ENCODE assay signal across 1 cellular context in the genomic region with DNA sequence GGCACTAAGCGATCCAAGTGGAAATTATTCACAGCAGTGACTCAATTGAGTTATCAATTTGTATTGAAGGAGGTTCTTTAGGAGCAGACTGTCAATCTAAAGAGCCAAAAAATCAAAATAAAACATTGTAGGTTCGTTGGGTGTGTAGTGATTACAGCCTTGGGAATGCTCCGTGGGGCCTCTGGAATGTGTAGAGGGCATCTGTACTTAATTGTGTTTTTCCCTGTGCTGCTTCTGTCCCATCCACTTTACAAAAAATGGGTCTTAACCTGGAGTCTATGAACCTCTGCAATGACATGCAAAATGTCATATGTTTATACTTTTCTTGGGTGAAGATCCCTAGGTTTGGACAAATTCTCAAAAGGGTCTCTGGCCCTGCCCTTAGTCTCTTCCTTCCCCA.
TF ChIP-seq lines count a peak whose summit lies in the region.

No MANE protein-coding gene starts in this region.

TF ChIP-seq in SK-N-SH, 30 proteins besides CTCF, POLR2A, EP300 and RAD21 (continued from another document):
- TF ChIP-seq, protein P1, sequence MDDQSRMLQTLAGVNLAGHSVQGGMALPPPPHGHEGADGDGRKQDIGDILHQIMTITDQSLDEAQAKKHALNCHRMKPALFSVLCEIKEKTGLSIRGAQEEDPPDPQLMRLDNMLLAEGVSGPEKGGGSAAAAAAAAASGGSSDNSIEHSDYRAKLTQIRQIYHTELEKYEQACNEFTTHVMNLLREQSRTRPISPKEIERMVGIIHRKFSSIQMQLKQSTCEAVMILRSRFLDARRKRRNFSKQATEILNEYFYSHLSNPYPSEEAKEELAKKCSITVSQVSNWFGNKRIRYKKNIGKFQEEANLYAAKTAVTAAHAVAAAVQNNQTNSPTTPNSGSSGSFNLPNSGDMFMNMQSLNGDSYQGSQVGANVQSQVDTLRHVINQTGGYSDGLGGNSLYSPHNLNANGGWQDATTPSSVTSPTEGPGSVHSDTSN (IDR thresholded peaks at IDR 0.05) = peak; percentile 39; the same call in 1 of the 2 replicates
- peak; percentile 68 for TF ChIP-seq TCF12 (IDR thresholded peaks at IDR 0.05)
- TF ChIP-seq JUND (IDR thresholded peaks at IDR 0.05) = 0 out of 2 replicates have a peak, but pooled peaks have one; percentile 30
- TF ChIP-seq FOSL2 (IDR thresholded peaks at IDR 0.05; ENCODE audit: borderline replicate concordance, low read depth) = peak; percentile 41; the same call in 1 of the 2 replicates
- no peak for TF ChIP-seq SMC3 (IDR thresholded peaks at IDR 0.05; ENCODE audit: low read depth, low read length)
- TF ChIP-seq, protein P2, sequence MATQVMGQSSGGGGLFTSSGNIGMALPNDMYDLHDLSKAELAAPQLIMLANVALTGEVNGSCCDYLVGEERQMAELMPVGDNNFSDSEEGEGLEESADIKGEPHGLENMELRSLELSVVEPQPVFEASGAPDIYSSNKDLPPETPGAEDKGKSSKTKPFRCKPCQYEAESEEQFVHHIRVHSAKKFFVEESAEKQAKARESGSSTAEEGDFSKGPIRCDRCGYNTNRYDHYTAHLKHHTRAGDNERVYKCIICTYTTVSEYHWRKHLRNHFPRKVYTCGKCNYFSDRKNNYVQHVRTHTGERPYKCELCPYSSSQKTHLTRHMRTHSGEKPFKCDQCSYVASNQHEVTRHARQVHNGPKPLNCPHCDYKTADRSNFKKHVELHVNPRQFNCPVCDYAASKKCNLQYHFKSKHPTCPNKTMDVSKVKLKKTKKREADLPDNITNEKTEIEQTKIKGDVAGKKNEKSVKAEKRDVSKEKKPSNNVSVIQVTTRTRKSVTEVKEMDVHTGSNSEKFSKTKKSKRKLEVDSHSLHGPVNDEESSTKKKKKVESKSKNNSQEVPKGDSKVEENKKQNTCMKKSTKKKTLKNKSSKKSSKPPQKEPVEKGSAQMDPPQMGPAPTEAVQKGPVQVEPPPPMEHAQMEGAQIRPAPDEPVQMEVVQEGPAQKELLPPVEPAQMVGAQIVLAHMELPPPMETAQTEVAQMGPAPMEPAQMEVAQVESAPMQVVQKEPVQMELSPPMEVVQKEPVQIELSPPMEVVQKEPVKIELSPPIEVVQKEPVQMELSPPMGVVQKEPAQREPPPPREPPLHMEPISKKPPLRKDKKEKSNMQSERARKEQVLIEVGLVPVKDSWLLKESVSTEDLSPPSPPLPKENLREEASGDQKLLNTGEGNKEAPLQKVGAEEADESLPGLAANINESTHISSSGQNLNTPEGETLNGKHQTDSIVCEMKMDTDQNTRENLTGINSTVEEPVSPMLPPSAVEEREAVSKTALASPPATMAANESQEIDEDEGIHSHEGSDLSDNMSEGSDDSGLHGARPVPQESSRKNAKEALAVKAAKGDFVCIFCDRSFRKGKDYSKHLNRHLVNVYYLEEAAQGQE (IDR thresholded peaks at IDR 0.05; ENCODE audit: low read depth, low read length) = no peak
TF ChIP-seq in SK-N-SH: peak in this region for 4.
